ENCODE assay signal across 13 cellular contexts in genomic region chr1:85343612-85344255, GRCh38.
DNase-seq lines count a peak whose midpoint lies in the region; ATAC-seq and TF ChIP-seq lines count a peak whose summit lies in the region.
"Had no signal": no experiment of that assay in that cellular context is flagged by ENCODE, and none has a peak within 500 bp of the region (broad histone marks: within the 10 kb centered on the region; RNA-seq: fewer than 3 reads in every experiment).

No MANE protein-coding gene starts in this region.

- no peaks in the 10 kb centered on the region for H3K27me3 ChIP-seq in RWPE2 (ENCODE audit: insufficient read depth, poor library complexity, severe bottlenecking)

- CTCF ChIA-PET in activated CD4-positive, alpha-beta memory T cell treated with anti-CD3 and anti-CD28 coated beads, Interleukin-2, amount 10 ng/mL, durations not matched to agents 7 days and 5 days (lab: Charles Lee), result no interaction called here

- H3K36me3 Mint-ChIP-seq in nephron (ENCODE audit: low read depth), result peaks cover 10% of the 10 kb centered on the region
- no peaks in the 10 kb centered on the region for H3K36me3 Mint-ChIP-seq in activated CD4-positive, alpha-beta memory T cell treated with anti-CD3 and anti-CD28 coated beads, Interleukin-2, amount 10 ng/mL, durations not matched to agents 7 days and 5 days (ENCODE audit: low read depth)

- no peak overlapping the region for H3K4me3 ChIP-seq in RWPE2 (ENCODE audit: severe bottlenecking)
- H3K4me3 ChIP-seq: lower lobe of right lung, spleen had no signal

- H3K4me1 ChIP-seq in RWPE2 (ENCODE audit: insufficient read depth, poor library complexity, severe bottlenecking), result peaks cover 23% of the 10 kb centered on the region

- H3K27ac Mint-ChIP-seq in nephron, result peak overlapping the region; percentile 63 to 87 (median 72)
- H3K27ac Mint-ChIP-seq in activated CD4-positive, alpha-beta memory T cell treated with anti-CD3 and anti-CD28 coated beads, Interleukin-2, amount 10 ng/mL, durations not matched to agents 7 days and 5 days, result no peak overlapping the region

- peaks cover 37% of the 10 kb centered on the region for H3K4me1 Mint-ChIP-seq in nephron
- no peaks in the 10 kb centered on the region for H3K4me1 Mint-ChIP-seq in activated CD4-positive, alpha-beta memory T cell treated with anti-CD3 and anti-CD28 coated beads, Interleukin-2, amount 10 ng/mL, durations not matched to agents 7 days and 5 days

- H3K27ac ChIP-seq in RWPE2 (ENCODE audit: poor library complexity, severe bottlenecking), result peak overlapping the region; percentile 75
- H3K27ac ChIP-seq in epithelial cell of prostate, result peak overlapping the region; percentile 42
- H3K27ac ChIP-seq: lower lobe of right lung had no signal

- ATAC-seq in RWPE2 (ENCODE audit: low read depth) (peak; percentile 64), HG03469 (IDR thresholded peaks at IDR 0.05; ENCODE audit: unreplicated experiment) (no peak), GM21786 (IDR thresholded peaks at IDR 0.05; ENCODE audit: unreplicated experiment) (no peak), HG03457 (IDR thresholded peaks at IDR 0.05; ENCODE audit: unreplicated experiment) (no peak)
- ATAC-seq: stimulated activated naive CD8-positive, alpha-beta T cell treated with anti-CD3 and anti-CD28 coated beads, Interleukin-15, Interleukin-2, amounts not matched to agents 100 U/mL and 50 U/mL, for 24 hours had no signal

- peaks cover 3% of the 10 kb centered on the region for H3K9me3 Mint-ChIP-seq in nephron
- H3K9me3 Mint-ChIP-seq in activated CD4-positive, alpha-beta memory T cell treated with anti-CD3 and anti-CD28 coated beads, Interleukin-2, amount 10 ng/mL, durations not matched to agents 7 days and 5 days, result no peaks in the 10 kb centered on the region

- DNase-seq in GM03348 (ENCODE audit: low spot score) (peak; percentile 52), RWPE2 (ENCODE audit: low spot score) (no peak), epithelial cell of prostate (ENCODE audit: low read depth, low spot score) (no peak)
- DNase-seq in activated CD4-positive, alpha-beta memory T cell treated with anti-CD3 and anti-CD28 coated beads, Interleukin-2, amount 10 ng/mL, durations not matched to agents 7 days and 5 days, result no peak
- DNase-seq: activated T-cell treated with anti-CD3 and anti-CD28 coated beads for 4 hours; DMS 273 treated with DMSO at 0.1 percent for 48 hours; spleen; stimulated activated naive CD8-positive, alpha-beta T cell treated with anti-CD3 and anti-CD28 coated beads, Interleukin-15, Interleukin-2, amounts not matched to agents 100 U/mL and 50 U/mL, for 24 hours had no signal

- TF ChIP-seq CTCF in RWPE2 (IDR thresholded peaks at IDR 0.05; ENCODE audit: poor library complexity, severe bottlenecking), result no peak
- no peak for TF ChIP-seq CTCF in nephron (IDR thresholded peaks at IDR 0.05; ENCODE audit: unreplicated experiment in 3 of 3)

- no peaks in the 10 kb centered on the region for H3K36me3 ChIP-seq in RWPE2 (ENCODE audit: low read depth)
- H3K36me3 ChIP-seq: lower lobe of right lung had no signal

- no peaks in the 10 kb centered on the region for H3K27me3 Mint-ChIP-seq in nephron (ENCODE audit: low read depth)
- H3K27me3 Mint-ChIP-seq in activated CD4-positive, alpha-beta memory T cell treated with anti-CD3 and anti-CD28 coated beads, Interleukin-2, amount 10 ng/mL, durations not matched to agents 7 days and 5 days, result peaks cover 25% of the 10 kb centered on the region

- POLR2A ChIA-PET in activated CD4-positive, alpha-beta memory T cell treated with anti-CD3 and anti-CD28 coated beads, Interleukin-2, amount 10 ng/mL, durations not matched to agents 7 days and 5 days (lab: Charles Lee), result no interaction called here

- H3K4me3 Mint-ChIP-seq in nephron, result no peak overlapping the region
- H3K4me3 Mint-ChIP-seq in activated CD4-positive, alpha-beta memory T cell treated with anti-CD3 and anti-CD28 coated beads, Interleukin-2, amount 10 ng/mL, durations not matched to agents 7 days and 5 days, result no peak overlapping the region

- H3K9me3 ChIP-seq in RWPE2 (ENCODE audit: severe bottlenecking), result no peaks in the 10 kb centered on the region
- H3K9me3 ChIP-seq: lower lobe of right lung, spleen had no signal
